Comparison of ENCODE assay signal across 8 cellular contexts in genomic region chr2:231711677-231712461, GRCh38. TPM values are rescaled to one million over a fixed set of nuclear protein-coding genes. Genes with fewer than 3 reads are reported as not detected.
A peak's percentile ranks its signal among the peaks of the same experiment; 100 is the strongest.
DNase-seq lines count a peak whose midpoint lies in the region; ATAC-seq and TF ChIP-seq lines count a peak whose summit lies in the region.

No MANE protein-coding gene starts in this region.

- H3K27ac Mint-ChIP-seq in T-helper 1 cell treated with Interleukin-12 subunit alpha and Interleukin-12 subunit beta and Interleukin-4 antibody, amounts not matched to agents 30 μg/mL and 1 μg/mL, for 36 hours: peak overlapping the region; percentile 91

- H3K4me1 ChIP-seq in esophagus squamous epithelium: peaks cover 30 to 63% (median 33%) of the 10 kb centered on the region in 3 donors
- H3K4me1 ChIP-seq in rectal smooth muscle tissue (ENCODE audit: control insufficient read depth, insufficient read depth, low read length): peaks cover 23% of the 10 kb centered on the region

- TF ChIP-seq POLR2A in esophagus squamous epithelium (IDR thresholded peaks at IDR 0.05): no peak

- H3K4me3 ChIP-seq in GM06990 (replicated peaks; ENCODE audit: low read depth, low read length) (peak overlapping the region; percentile 91), esophagus squamous epithelium (peak overlapping the region; percentile 59 to 95 (median 92)), rectal smooth muscle tissue (ENCODE audit: low read length) (peak overlapping the region; percentile 85)

- WGBS in esophagus squamous epithelium, 2 donors: 15 to 20% methylated on average over 7 to 8 of the region's 9 CpGs

- H3K9ac ChIP-seq in rectal smooth muscle tissue (ENCODE audit: low read length): peak overlapping the region; percentile 60

- H3K27ac ChIP-seq in esophagus squamous epithelium (peak overlapping the region; percentile 94 to 100 (median 99)), rectal smooth muscle tissue (ENCODE audit: low read depth, low read length) (peak overlapping the region; percentile 48)

- DNase-seq in GM06990 (ENCODE audit: extremely low read depth, insufficient read length) (no peak), esophagus squamous epithelium (lab: John Stamatoyannopoulos, UW) (no peak), cerebellum (ENCODE audit: low spot score) (no peak), iPS-NIHi11 (ENCODE audit: low spot score) (no peak), NCI-H2107 (lab: John Stamatoyannopoulos, UW) (no peak)

- H3K36me3 ChIP-seq in GM06990 (ENCODE audit: control insufficient read depth, insufficient read depth, low read length) (peaks cover 14% of the 10 kb centered on the region), esophagus squamous epithelium (peaks cover 6 to 33% (median 7%) of the 10 kb centered on the region in 3 donors), rectal smooth muscle tissue (ENCODE audit: control insufficient read depth, insufficient read depth, low read length) (peaks cover 18% of the 10 kb centered on the region)

- H3K27me3 ChIP-seq in GM06990 (replicated peaks; ENCODE audit: control insufficient read depth, insufficient read depth, low read length) (no peaks in the 10 kb centered on the region), esophagus squamous epithelium (no peaks in the 10 kb centered on the region), rectal smooth muscle tissue (ENCODE audit: control insufficient read depth, insufficient read depth, low read length) (no peaks in the 10 kb centered on the region)

- no peak for TF ChIP-seq CTCF in GM06990 (IDR thresholded peaks at IDR 0.05; ENCODE audit: insufficient read depth, low read length, poor library complexity, severe bottlenecking)
- TF ChIP-seq CTCF in esophagus squamous epithelium (IDR thresholded peaks at IDR 0.05): no peak

- no peaks in the 10 kb centered on the region for H3K9me3 Mint-ChIP-seq in T-helper 1 cell treated with Interleukin-12 subunit alpha and Interleukin-12 subunit beta and Interleukin-4 antibody, amounts not matched to agents 30 μg/mL and 1 μg/mL, for 36 hours

- peaks cover 38% of the 10 kb centered on the region for H3K4me1 Mint-ChIP-seq in T-helper 1 cell treated with Interleukin-12 subunit alpha and Interleukin-12 subunit beta and Interleukin-4 antibody, amounts not matched to agents 30 μg/mL and 1 μg/mL, for 36 hours (ENCODE audit: low read depth)

- peaks cover 3% of the 10 kb centered on the region for H3K27me3 Mint-ChIP-seq in T-helper 1 cell treated with Interleukin-12 subunit alpha and Interleukin-12 subunit beta and Interleukin-4 antibody, amounts not matched to agents 30 μg/mL and 1 μg/mL, for 36 hours (ENCODE audit: low read depth)

- H3K9me3 ChIP-seq in esophagus squamous epithelium: no peaks in the 10 kb centered on the region

- peak overlapping the region; percentile 91 for H3K4me3 Mint-ChIP-seq in T-helper 1 cell treated with Interleukin-12 subunit alpha and Interleukin-12 subunit beta and Interleukin-4 antibody, amounts not matched to agents 30 μg/mL and 1 μg/mL, for 36 hours

- no peak for ATAC-seq in HG03039 (IDR thresholded peaks at IDR 0.05; ENCODE audit: unreplicated experiment)

- H3K36me3 Mint-ChIP-seq in T-helper 1 cell treated with Interleukin-12 subunit alpha and Interleukin-12 subunit beta and Interleukin-4 antibody, amounts not matched to agents 30 μg/mL and 1 μg/mL, for 36 hours (ENCODE audit: low read depth): peaks cover 43% of the 10 kb centered on the region

- intact Hi-C loops in esophagus squamous epithelium (cut with DNase I): loop anchor here (2.0 kb wide), 1 partner anchor 99 kb away; no protein-coding TSS in a partner anchor

RNA-seq across cellular contexts. Expression of gene PTMA, which starts 3.5 kb away (rescaled TPM):
- total RNA-seq in esophagus squamous epithelium (1,000 to 10,000 TPM in 2 of 4 donors, 100 to 1,000 TPM in 2; 670 to 1,121 (median 903) TPM), cerebellum (478 TPM)
